34 cellular contexts compared by ENCODE assay signal in the genomic region with DNA sequence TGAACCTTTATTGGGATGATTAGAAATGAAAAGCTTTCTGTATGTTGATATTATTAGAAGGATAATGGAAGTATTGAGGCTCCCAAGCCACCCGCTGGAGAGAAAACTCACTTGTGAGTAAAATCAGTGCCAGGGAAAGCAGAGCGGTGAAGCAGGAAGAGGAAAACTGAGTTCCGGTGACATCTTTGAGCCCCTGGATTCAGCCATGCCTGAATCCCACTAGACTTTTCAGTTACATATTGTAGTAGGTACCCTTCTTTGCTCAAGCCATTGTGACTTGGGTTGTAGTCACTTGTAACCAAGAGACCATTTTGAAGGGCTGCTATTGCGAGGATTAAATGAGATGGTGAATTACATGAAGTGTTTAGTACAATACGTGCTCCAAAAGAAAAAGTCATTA.
"Had no signal": no experiment of that assay in that cellular context is flagged by ENCODE, and none has a peak within 500 bp of the region (broad histone marks: within the 10 kb centered on the region; RNA-seq: fewer than 3 reads in every experiment).

No MANE protein-coding gene starts in this region.

- ATAC-seq: activated CD8-positive, alpha-beta T cell treated with anti-CD3 and anti-CD28 coated beads for 36 hours; activated naive CD4-positive, alpha-beta T cell treated with anti-CD3 and anti-CD28 coated beads, Interleukin-2, amount 50 U/mL, for 72 hours; activated T-cell treated with anti-CD3 and anti-CD28 coated beads, Interleukin-2, amount 50 U/mL, for 4 hours; activated T-cell treated with anti-CD3 and anti-CD28 coated beads, Interleukin-2, amount 50 U/mL, for 72 hours; activated T-helper 17 cell treated with anti-CD3 and anti-CD28 coated beads, Interleukin-2, amount 50 U/mL, for 72 hours; body of pancreas had no signal

- H3K36me3 ChIP-seq: adrenal gland, brain microvascular endothelial cell, breast epithelium had no signal

- H3K4me3 ChIP-seq: adrenal gland, body of pancreas, breast epithelium had no signal

- FAIRE-seq: astrocyte, TTC549 had no signal

- H3K9me3 ChIP-seq: adrenal gland, body of pancreas, breast epithelium had no signal

- DNase-seq: activated B cell treated with CpG ODN at 0.5 μM for 24 hours; activated CD4-positive, alpha-beta memory T cell treated with anti-CD3 and anti-CD28 coated beads for 36 hours; activated CD4-positive, alpha-beta T cell treated with anti-CD3 and anti-CD28 coated beads for 4 hours; activated CD4-positive, alpha-beta T cell treated with anti-CD3 and anti-CD28 coated beads, Interleukin-2, amount 10 ng/mL, durations not matched to agents 24 days and 14 days; activated CD4-positive, alpha-beta T cell treated with anti-CD3 and anti-CD28 coated beads, Interleukin-2, amount 50 U/mL, for 1 hour; activated CD4-positive, alpha-beta T cell treated with anti-CD3 and anti-CD28 coated beads, Interleukin-2, amount 50 U/mL, for 4 hours; activated CD4-positive, CD25-positive, alpha-beta regulatory T cell treated with anti-CD3 and anti-CD28 coated beads, Interleukin-2, amount 50 U/mL, for 72 hours; activated CD8-positive, alpha-beta memory T cell treated with anti-CD3 and anti-CD28 coated beads, Interleukin-2, amount 50 U/mL, for 4 hours; activated CD8-positive, alpha-beta T cell treated with anti-CD3 and anti-CD28 coated beads for 36 hours; activated effector memory CD4-positive, alpha-beta T cell treated with anti-CD3 and anti-CD28 coated beads, Interleukin-2, amount 50 U/mL, for 16 hours; activated gamma-delta T cell treated with Interleukin-2 at 50 U/mL for 16 hours; activated naive CD4-positive, alpha-beta T cell; activated naive CD4-positive, alpha-beta T cell treated with anti-CD3 and anti-CD28 coated beads for 36 hours; activated naive CD4-positive, alpha-beta T cell treated with anti-CD3 and anti-CD28 coated beads, Interleukin-2, amount 50 U/mL, for 16 hours; activated naive CD8-positive, alpha-beta T cell treated with anti-CD3 and anti-CD28 coated beads for 36 hours; activated T-cell treated with anti-CD3 and anti-CD28 coated beads for 4 hours; activated T-cell treated with anti-CD3 and anti-CD28 coated beads, Interleukin-2, amount 50 U/mL, for 1 hour; activated T-cell treated with anti-CD3 and anti-CD28 coated beads, Interleukin-2, amount 50 U/mL, for 4 hours; activated T-cell treated with anti-CD3 and anti-CD28 coated beads, Interleukin-2, amount 50 U/mL, for 72 hours; amniotic stem cell; aorta; body of pancreas; central memory CD4-positive, alpha-beta T cell; T-helper 1 cell; T-helper 2 cell; T-helper 9 cell had no signal

- H3K4me1 ChIP-seq: adrenal gland, body of pancreas, breast epithelium had no signal

- H3K27me3 ChIP-seq: adrenal gland, body of pancreas, brain microvascular endothelial cell, breast epithelium had no signal

- H3K27ac ChIP-seq: adrenal gland, body of pancreas, brain microvascular endothelial cell, breast epithelium, VCaP had no signal
